Comparison of ENCODE assay signal across 8 cellular contexts in genomic region chr20:32457476-32457986, GRCh38.
DNase-seq lines count a peak whose midpoint lies in the region; ATAC-seq, FAIRE-seq and TF ChIP-seq lines count a peak whose summit lies in the region.

No MANE protein-coding gene starts in this region.

- H4K20me1 ChIP-seq in BLaER1 (peaks cover 97% of the 10 kb centered on the region), SK-N-SH (ENCODE audit: insufficient read depth) (peaks cover 25% of the 10 kb centered on the region)

- no peak overlapping the region for H4K8ac ChIP-seq in neuronal stem cell (ENCODE audit: low read depth, low read length)

- H3K27ac ChIP-seq in BLaER1: no peak overlapping the region
- peak overlapping the region; percentile 51 to 94; a peak in 3 of 4 replicates for H3K27ac ChIP-seq in SK-N-SH (ENCODE audit: low read depth in 2 of 2, low read length in 1 of 2)
- H3K27ac ChIP-seq in neuronal stem cell (replicated peaks; ENCODE audit: low read length): peak overlapping the region; percentile 87

- CTCF ChIA-PET in SK-N-SH (lab: Yijun Ruan, JAX): interaction anchor here (0.6 to 6.0 kb wide), 11 partner anchors 11 to 124 kb away, joined by 3 to 41 read pairs (median 5); no protein-coding TSS in a partner anchor

- WGBS in SK-N-SH (ENCODE audit: low lambda C conversion rate): no CpG with 5 or more reads among the region's 29 CpGs
- WGBS in neuronal stem cell (ENCODE audit: extremely low coverage in 2 of 2, insufficient read length in 2 of 2, insufficient replicate concordance in 1 of 2), 2 donors: no CpG with 5 or more reads among the region's 29 CpGs

- peak overlapping the region; percentile 14 for H2BK120ac ChIP-seq in neuronal stem cell (ENCODE audit: low read depth, low read length)

- H3K36me3 ChIP-seq in BLaER1: peaks cover 76% of the 10 kb centered on the region
- peaks cover 3 to 35% of the 10 kb centered on the region in 2 experiments for H3K36me3 ChIP-seq in SK-N-SH (replicated peaks in 1 of 2; ENCODE audit: control insufficient read depth in 1 of 2, insufficient read depth in 2 of 2, low read length in 1 of 2)
- peaks cover 32 to 37% of the 10 kb centered on the region in 2 donors for H3K36me3 ChIP-seq in neuronal stem cell (replicated peaks in 1 of 2; ENCODE audit: control insufficient read depth in 2 of 2, insufficient read depth in 2 of 2, low read length in 2 of 2)

- H2AFZ ChIP-seq in SK-N-SH (ENCODE audit: low read depth) (0 out of 2 replicates have a peak overlapping the region, but pooled peaks have one; percentile 46), neuronal stem cell (ENCODE audit: low read length) (peak overlapping the region; percentile 84)

- 0 out of 2 replicates have a peak, but pooled peaks have one; percentile 12 for TF ChIP-seq RAD21 in SK-N-SH (IDR thresholded peaks at IDR 0.05; ENCODE audit: low read length)

- 0 out of 2 replicates have a peak overlapping the region, but pooled peaks have one; percentile 7 for H3K4me3 ChIP-seq in BLaER1
- peak overlapping the region; percentile 51 to 62 for H3K4me3 ChIP-seq in SK-N-SH (ENCODE audit: low read depth in 2 of 2, low read length in 1 of 2)
- peak overlapping the region in 1 of 2 donors; percentile 53 for H3K4me3 ChIP-seq in neuronal stem cell (ENCODE audit: low read length in 2 of 2)

- peak overlapping the region; percentile 47 for H3K14ac ChIP-seq in neuronal stem cell (ENCODE audit: low read length)

- TF ChIP-seq CTCF in SK-N-SH (IDR thresholded peaks at IDR 0.05): no peak

- H2AK5ac ChIP-seq in neuronal stem cell (ENCODE audit: low read depth, low read length): peak overlapping the region; percentile 82

- H3K27me3 ChIP-seq in BLaER1 (no peaks in the 10 kb centered on the region), SK-N-SH (ENCODE audit: insufficient read depth) (no peaks in the 10 kb centered on the region), neuronal stem cell (ENCODE audit: control insufficient read depth in 3 of 3, insufficient read depth in 3 of 3, low read depth in 1 of 3, low read length in 3 of 3) (no peaks in the 10 kb centered on the region)

- H3K4me2 ChIP-seq in BLaER1 (peak overlapping the region; percentile 89), SK-N-SH (peak overlapping the region; percentile 94), neuronal stem cell (ENCODE audit: insufficient read depth, low read length, poor library complexity, severe bottlenecking) (peak overlapping the region; percentile 86)

- peak overlapping the region; percentile 75 for H4K91ac ChIP-seq in neuronal stem cell (ENCODE audit: low read depth, low read length, poor library complexity)

- no peak for FAIRE-seq in frontal cortex (lab: Jason Lieb, UNC)

- H3K18ac ChIP-seq in neuronal stem cell (ENCODE audit: low read length): peak overlapping the region; percentile 100

- no peaks in the 10 kb centered on the region for H3K9me3 ChIP-seq in BLaER1
- H3K9me3 ChIP-seq in SK-N-SH: no peaks in the 10 kb centered on the region
- H3K9me3 ChIP-seq in neuronal stem cell (replicated peaks in 1 of 2; ENCODE audit: control insufficient read depth in 2 of 2, insufficient read depth in 1 of 2, low read depth in 1 of 2, low read length in 2 of 2): no peaks in the 10 kb centered on the region

- no peaks in the 10 kb centered on the region for H3K9me2 ChIP-seq in SK-N-SH

- H2BK12ac ChIP-seq in neuronal stem cell (ENCODE audit: low read length): peak overlapping the region; percentile 73

- POLR2A ChIA-PET in SK-N-SH (lab: Yijun Ruan, JAX): interaction anchor here (0.6 to 2.6 kb wide), 5 partner anchors 13 to 99 kb away, joined by 3 to 9 read pairs (median 7); partner anchors contain the start of gene ASXL1

- peak overlapping the region; percentile 97 for H2BK15ac ChIP-seq in neuronal stem cell (ENCODE audit: low read length)

- H3K4me1 ChIP-seq in BLaER1: peaks cover 64% of the 10 kb centered on the region
- H3K4me1 ChIP-seq in SK-N-SH (ENCODE audit: control insufficient read depth in 1 of 2, insufficient read depth in 2 of 2, low read depth in 1 of 2, low read length in 1 of 2): peaks cover 5 to 64% of the 10 kb centered on the region in 2 experiments; a peak in 3 of 4 replicates
- peaks cover 21 to 27% of the 10 kb centered on the region in 2 donors for H3K4me1 ChIP-seq in neuronal stem cell (ENCODE audit: control insufficient read depth in 2 of 2, insufficient read depth in 1 of 2, low read depth in 1 of 2, low read length in 2 of 2)

- peak; percentile 54 for ATAC-seq in HG02678 (IDR thresholded peaks at IDR 0.05; ENCODE audit: unreplicated experiment)
- ATAC-seq in HG02973 (IDR thresholded peaks at IDR 0.05; ENCODE audit: unreplicated experiment): no peak

- H3F3A ChIP-seq in SK-N-SH (replicated peaks; ENCODE audit: insufficient read depth): peaks cover 8% of the 10 kb centered on the region

- 0 out of 2 replicates have a peak overlapping the region, but pooled peaks have one; percentile 31 for H3K9ac ChIP-seq in BLaER1
- H3K9ac ChIP-seq in SK-N-SH: no peak overlapping the region
- peak overlapping the region; percentile 80 for H3K9ac ChIP-seq in neuronal stem cell (ENCODE audit: low read depth, low read length, poor library complexity)

- peaks cover 56% of the 10 kb centered on the region; the same call in 1 of the 2 replicates for H3K79me2 ChIP-seq in SK-N-SH (ENCODE audit: insufficient read depth)

- DNase-seq in SK-N-SH: peak; percentile 99
- peak; percentile 91 to 96 for DNase-seq in frontal cortex (ENCODE audit: low spot score in 2 of 2)
- peak; percentile 87 for DNase-seq in neuronal stem cell (ENCODE audit: low spot score)
- DNase-seq in SIG-M5 (lab: John Stamatoyannopoulos, UW): no peak
- no peak for DNase-seq in activated naive CD4-positive, alpha-beta T cell treated with anti-CD3 and anti-CD28 coated beads, Interleukin-2, amount 50 U/mL, for 16 hours

- H3K4ac ChIP-seq in neuronal stem cell (ENCODE audit: low read length): peak overlapping the region; percentile 26

- no peak for TF ChIP-seq EP300 in SK-N-SH (IDR thresholded peaks at IDR 0.05; ENCODE audit: borderline replicate concordance in 1 of 2, low read depth in 1 of 2, low read length in 1 of 2)

- peak overlapping the region; percentile 85 for H3K23ac ChIP-seq in neuronal stem cell (ENCODE audit: low read depth, low read length, poor library complexity)

- peak overlapping the region; percentile 99 for H2BK5ac ChIP-seq in neuronal stem cell (ENCODE audit: low read length)

- peaks cover 24% of the 10 kb centered on the region for H3K79me1 ChIP-seq in neuronal stem cell (ENCODE audit: low read depth, low read length)

TF ChIP-seq in SK-N-SH, 30 proteins besides CTCF, POLR2A, EP300 and RAD21 (continues in another document):
- TF ChIP-seq EZH2phosphoT487 (IDR thresholded peaks at IDR 0.05; ENCODE audit: borderline replicate concordance, low read depth) (no peak), SIN3A (IDR thresholded peaks at IDR 0.05; ENCODE audit: borderline replicate concordance, low read depth, low read length) (no peak), MEF2A (IDR thresholded peaks at IDR 0.05; ENCODE audit: borderline replicate concordance, low read depth) (no peak), FOSL2 (IDR thresholded peaks at IDR 0.05; ENCODE audit: borderline replicate concordance, low read depth) (no peak), FOXJ3 (CRISPR knock-in tag; IDR thresholded peaks at IDR 0.05) (no peak), SMC3 (IDR thresholded peaks at IDR 0.05; ENCODE audit: low read depth, low read length) (0 out of 2 replicates have a peak, but pooled peaks have one; percentile 16), ELF1 (IDR thresholded peaks at IDR 0.05) (no peak), USF2 (IDR thresholded peaks at IDR 0.05; ENCODE audit: borderline replicate concordance, low read depth, low read length) (no peak), CHD2 (IDR thresholded peaks at IDR 0.05; ENCODE audit: low read length, partially characterized antibody) (peak; percentile 98), GABPA (IDR thresholded peaks at IDR 0.05; ENCODE audit: low read depth) (no peak), POLR2AphosphoS5 (IDR thresholded peaks at IDR 0.05; ENCODE audit: low read depth, low read length) (no peak), NRF1 (IDR thresholded peaks at IDR 0.05; ENCODE audit: low read depth, low read length) (peak; percentile 67), USF1 (IDR thresholded peaks at IDR 0.05; ENCODE audit: borderline replicate concordance, low read depth) (no peak), MXI1 (IDR thresholded peaks at IDR 0.05; ENCODE audit: low read depth, low read length) (no peak; the same call in 1 of the 2 replicates), YY1 (IDR thresholded peaks at IDR 0.05; ENCODE audit: low read depth) (no peak), RXRA (IDR thresholded peaks at IDR 0.05; ENCODE audit: borderline replicate concordance, low read depth) (no peak)
- TF ChIP-seq, protein P1, sequence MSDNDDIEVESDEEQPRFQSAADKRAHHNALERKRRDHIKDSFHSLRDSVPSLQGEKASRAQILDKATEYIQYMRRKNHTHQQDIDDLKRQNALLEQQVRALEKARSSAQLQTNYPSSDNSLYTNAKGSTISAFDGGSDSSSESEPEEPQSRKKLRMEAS (IDR thresholded peaks at IDR 0.05; ENCODE audit: low read depth): peak; percentile 43; the same call in 1 of the 2 replicates

Comparison
In these comparisons a context has a peak if more than half of its experiments do, and no peak if none do; other contexts are left out.
1. DNase-seq: peak in SK-N-SH (single experiment), frontal cortex (2 of 2) and neuronal stem cell (single experiment); none in SIG-M5 (single experiment) and activated naive CD4-positive, alpha-beta T cell treated with anti-CD3 and anti-CD28 coated beads, Interleukin-2, amount 50 U/mL, for 16 hours (single experiment).
2. Peak in every context shown above with its lines, with median percentiles within 50 percentile points of each other: H3K4me2 ChIP-seq.